In the genomic region with DNA sequence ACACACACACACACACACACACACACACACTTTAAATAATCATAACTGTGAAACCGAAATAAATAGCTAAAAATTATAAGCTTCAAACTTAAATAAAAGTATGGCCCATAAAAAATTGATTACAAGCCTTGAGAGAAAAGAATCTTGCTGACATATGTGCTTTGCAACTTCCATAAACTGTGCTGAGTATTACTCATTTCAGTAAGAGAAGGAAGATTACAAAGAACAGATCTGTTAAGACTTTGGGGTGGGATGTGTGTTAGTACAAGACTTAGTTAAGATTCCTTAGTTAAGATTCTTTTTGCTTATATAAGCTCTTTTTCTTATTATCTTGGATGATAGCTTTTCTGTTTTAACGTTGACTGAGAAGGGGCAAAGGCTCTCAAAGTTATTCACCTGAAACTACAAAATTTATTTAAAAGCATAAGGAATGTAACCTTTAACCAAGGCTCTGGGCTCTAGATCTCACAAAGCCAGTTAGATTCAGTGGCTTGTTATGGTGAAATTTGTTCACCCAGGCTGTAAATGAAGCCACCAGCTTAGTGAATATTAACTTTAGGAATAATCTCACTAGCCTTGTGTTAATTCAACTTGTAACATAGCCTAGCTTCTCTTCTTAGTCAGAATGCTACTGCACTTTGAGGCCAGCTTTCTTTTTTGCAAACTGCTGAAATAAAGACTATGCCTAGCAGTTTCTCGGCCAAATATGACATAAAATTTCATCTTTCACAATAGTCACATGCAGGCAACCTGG, we compare ENCODE assay signal across 15 cellular contexts. TPM values are rescaled to one million over a fixed set of nuclear protein-coding genes. Genes with fewer than 3 reads are reported as not detected.
DNase-seq lines count a peak whose midpoint lies in the region; ATAC-seq and TF ChIP-seq lines count a peak whose summit lies in the region.
"Had no signal": no experiment of that assay in that cellular context is flagged by ENCODE, and none has a peak within 500 bp of the region (broad histone marks: within the 10 kb centered on the region; RNA-seq: fewer than 3 reads in every experiment).

No MANE protein-coding gene starts in this region.

- no peaks in the 10 kb centered on the region for H3K36me3 Mint-ChIP-seq in progenitor cell of endocrine pancreas (ENCODE audit: insufficient read depth)
- H3K36me3 Mint-ChIP-seq: type B pancreatic cell, WTC11 had no signal

- TF ChIP-seq CTCF in progenitor cell of endocrine pancreas (IDR thresholded peaks at IDR 0.05; ENCODE audit: unreplicated experiment) = no peak

- no peaks in the 10 kb centered on the region for H3K27me3 Mint-ChIP-seq in progenitor cell of endocrine pancreas
- H3K27me3 Mint-ChIP-seq: activated naive CD8-positive, alpha-beta T cell treated with anti-CD3 and anti-CD28 coated beads, Interleukin-2, amount 10 ng/mL, durations not matched to agents 7 days and 5 days; dendritic cell treated with granulocyte-macrophage colony-stimulating factor and Interleukin-4, amounts not matched to agents 40 ng/mL and 50 ng/mL, for 4 days; type B pancreatic cell had no signal

- H3K4me1 Mint-ChIP-seq in progenitor cell of endocrine pancreas (ENCODE audit: low read depth) = peaks cover 1% of the 10 kb centered on the region

- no peak overlapping the region for H3K27ac Mint-ChIP-seq in progenitor cell of endocrine pancreas
- H3K27ac Mint-ChIP-seq: activated naive CD8-positive, alpha-beta T cell treated with anti-CD3 and anti-CD28 coated beads, Interleukin-2, amount 10 ng/mL, durations not matched to agents 7 days and 5 days; dendritic cell treated with granulocyte-macrophage colony-stimulating factor and Interleukin-4, amounts not matched to agents 40 ng/mL and 50 ng/mL, for 4 days; type B pancreatic cell; WTC11 had no signal

- DNase-seq in EH (ENCODE audit: low read depth) (peak; percentile 47), epidermal melanocyte (ENCODE audit: insufficient read length, low spot score) (peak; percentile 36), medulla oblongata (ENCODE audit: extremely low spot score) (peak; percentile 23), midbrain (lab: John Stamatoyannopoulos, UW) (no peak), SK-N-DZ (ENCODE audit: low spot score) (no peak), NCI-H2196 (lab: John Stamatoyannopoulos, UW; ENCODE audit: unreplicated experiment) (no peak), progenitor cell of endocrine pancreas (ENCODE audit: low spot score, unreplicated experiment) (no peak)
- DNase-seq: activated naive CD8-positive, alpha-beta T cell treated with anti-CD3 and anti-CD28 coated beads, Interleukin-2, amount 10 ng/mL, durations not matched to agents 7 days and 5 days; AML-193; gastrocnemius medialis; posterior cingulate gyrus had no signal

- peak; percentile 43 for ATAC-seq in HG02759 (IDR thresholded peaks at IDR 0.05; ENCODE audit: unreplicated experiment)
- ATAC-seq: gastrocnemius medialis, WTC11 had no signal

- no peaks in the 10 kb centered on the region for H3K9me3 Mint-ChIP-seq in progenitor cell of endocrine pancreas (ENCODE audit: low read depth)
- H3K9me3 Mint-ChIP-seq: activated naive CD8-positive, alpha-beta T cell treated with anti-CD3 and anti-CD28 coated beads, Interleukin-2, amount 10 ng/mL, durations not matched to agents 7 days and 5 days; dendritic cell treated with granulocyte-macrophage colony-stimulating factor and Interleukin-4, amounts not matched to agents 40 ng/mL and 50 ng/mL, for 4 days; type B pancreatic cell had no signal

- no peak overlapping the region for H3K4me3 Mint-ChIP-seq in progenitor cell of endocrine pancreas (ENCODE audit: low read depth)
- H3K4me3 Mint-ChIP-seq: activated naive CD8-positive, alpha-beta T cell treated with anti-CD3 and anti-CD28 coated beads, Interleukin-2, amount 10 ng/mL, durations not matched to agents 7 days and 5 days; dendritic cell treated with granulocyte-macrophage colony-stimulating factor and Interleukin-4, amounts not matched to agents 40 ng/mL and 50 ng/mL, for 4 days; type B pancreatic cell; WTC11 had no signal

RNA-seq across cellular contexts. Expression of gene ARSJ, which starts 58.2 kb away (rescaled TPM):
- not detected in 2 replicates for polyA plus RNA-seq in SK-N-DZ (2014; cell fraction: cytosol; rRNA removed)
- not detected in 2 replicates for polyA plus RNA-seq in SK-N-DZ (2014; cell fraction: nucleus; rRNA removed)
- total RNA-seq in progenitor cell of endocrine pancreas = 0.46 and 0.75 TPM in 2 replicates

Comparison
In these comparisons a context has a peak if more than half of its experiments do, and no peak if none do; other contexts are left out.
1. DNase-seq: peak in EH (single experiment), epidermal melanocyte (single experiment) and medulla oblongata (single experiment); none in midbrain (single experiment), SK-N-DZ (single experiment), NCI-H2196 (single experiment) and progenitor cell of endocrine pancreas (single experiment).